34 cellular contexts compared by ENCODE assay signal in genomic region chr1:99429754-99430153, GRCh38.
"Had no signal": no experiment of that assay in that cellular context is flagged by ENCODE, and none has a peak within 500 bp of the region (broad histone marks: within the 10 kb centered on the region; RNA-seq: fewer than 3 reads in every experiment).

No MANE protein-coding gene starts in this region.

- H3K36me3 ChIP-seq: MG63 had no signal

- H3K9me3 ChIP-seq: MG63 had no signal

- H3K27me3 ChIP-seq: MG63 had no signal

- H3K4me2 ChIP-seq: KMS-11 had no signal

- H3K9ac ChIP-seq: KMS-11 had no signal

- DNase-seq: Karpas-422, Kasumi-1, MG63, MV-4-11, NCI-H1048, NCI-H1092, NCI-H1092 treated with DMSO at 0.1 percent for 48 hours, NCI-H1105, NCI-H1105 treated with DMSO at 0.1 percent for 48 hours, NCI-H1417, NCI-H1417 treated with DMSO at 0.1 percent for 48 hours, NCI-H1436, NCI-H1436 treated with DMSO at 0.1 percent for 48 hours, NCI-H146, NCI-H1694, NCI-H1694 treated with DMSO at 0.1 percent for 48 hours, NCI-H187, NCI-H187 treated with DMSO at 0.1 percent for 48 hours, NCI-H1930, NCI-H2029, NCI-H2029 treated with DMSO at 0.1 percent for 48 hours, NCI-H2081, NCI-H2081 treated with DMSO at 0.1 percent for 48 hours, NCI-H2107, NCI-H2171, NCI-H2171 treated with DMSO at 0.1 percent for 48 hours, NCI-H2227 treated with DMSO at 0.1 percent for 48 hours, NCI-H226, NCI-H345, NCI-H446, NCI-H446 treated with DMSO at 0.1 percent for 48 hours, NCI-H510A, NCI-H510A treated with DMSO at 0.1 percent for 48 hours had no signal

- H3K4me3 ChIP-seq: MG63 had no signal

- H3K27ac ChIP-seq: KMS-11 had no signal
